ENCODE assay signal across 1 cellular context in the genomic region with DNA sequence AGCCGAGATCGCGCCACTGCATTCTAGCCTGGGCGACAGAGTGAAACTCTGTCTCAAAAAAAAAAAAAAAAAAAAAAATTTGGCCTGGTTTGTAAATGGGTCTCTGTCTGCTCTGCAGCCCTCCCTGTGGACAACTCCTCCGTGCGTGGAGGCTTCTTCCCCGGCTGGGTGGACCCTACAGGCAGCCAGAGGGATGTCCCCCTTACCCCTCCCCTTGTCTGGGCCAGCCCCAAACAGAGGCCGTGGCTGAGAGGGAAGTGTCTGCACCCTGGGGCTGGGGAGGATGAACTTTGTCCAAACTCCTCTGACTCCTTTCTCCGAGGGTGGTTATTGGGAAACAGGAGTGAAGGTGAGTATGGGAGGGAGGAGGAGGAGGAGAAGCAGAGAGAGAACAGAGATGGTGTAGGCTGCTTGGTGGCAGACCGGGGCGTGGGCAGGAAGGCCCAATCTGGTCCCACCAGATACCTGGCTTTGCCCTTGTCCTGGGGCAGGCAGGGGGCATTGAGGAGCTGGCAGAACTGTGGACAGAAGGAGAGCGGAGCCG.
TF ChIP-seq lines count a peak whose summit lies in the region.

No MANE protein-coding gene starts in this region.

TF ChIP-seq in H1, 55 proteins besides CTCF, POLR2A, EP300 and RAD21 (continued from another document):
- TF ChIP-seq, protein P1, sequence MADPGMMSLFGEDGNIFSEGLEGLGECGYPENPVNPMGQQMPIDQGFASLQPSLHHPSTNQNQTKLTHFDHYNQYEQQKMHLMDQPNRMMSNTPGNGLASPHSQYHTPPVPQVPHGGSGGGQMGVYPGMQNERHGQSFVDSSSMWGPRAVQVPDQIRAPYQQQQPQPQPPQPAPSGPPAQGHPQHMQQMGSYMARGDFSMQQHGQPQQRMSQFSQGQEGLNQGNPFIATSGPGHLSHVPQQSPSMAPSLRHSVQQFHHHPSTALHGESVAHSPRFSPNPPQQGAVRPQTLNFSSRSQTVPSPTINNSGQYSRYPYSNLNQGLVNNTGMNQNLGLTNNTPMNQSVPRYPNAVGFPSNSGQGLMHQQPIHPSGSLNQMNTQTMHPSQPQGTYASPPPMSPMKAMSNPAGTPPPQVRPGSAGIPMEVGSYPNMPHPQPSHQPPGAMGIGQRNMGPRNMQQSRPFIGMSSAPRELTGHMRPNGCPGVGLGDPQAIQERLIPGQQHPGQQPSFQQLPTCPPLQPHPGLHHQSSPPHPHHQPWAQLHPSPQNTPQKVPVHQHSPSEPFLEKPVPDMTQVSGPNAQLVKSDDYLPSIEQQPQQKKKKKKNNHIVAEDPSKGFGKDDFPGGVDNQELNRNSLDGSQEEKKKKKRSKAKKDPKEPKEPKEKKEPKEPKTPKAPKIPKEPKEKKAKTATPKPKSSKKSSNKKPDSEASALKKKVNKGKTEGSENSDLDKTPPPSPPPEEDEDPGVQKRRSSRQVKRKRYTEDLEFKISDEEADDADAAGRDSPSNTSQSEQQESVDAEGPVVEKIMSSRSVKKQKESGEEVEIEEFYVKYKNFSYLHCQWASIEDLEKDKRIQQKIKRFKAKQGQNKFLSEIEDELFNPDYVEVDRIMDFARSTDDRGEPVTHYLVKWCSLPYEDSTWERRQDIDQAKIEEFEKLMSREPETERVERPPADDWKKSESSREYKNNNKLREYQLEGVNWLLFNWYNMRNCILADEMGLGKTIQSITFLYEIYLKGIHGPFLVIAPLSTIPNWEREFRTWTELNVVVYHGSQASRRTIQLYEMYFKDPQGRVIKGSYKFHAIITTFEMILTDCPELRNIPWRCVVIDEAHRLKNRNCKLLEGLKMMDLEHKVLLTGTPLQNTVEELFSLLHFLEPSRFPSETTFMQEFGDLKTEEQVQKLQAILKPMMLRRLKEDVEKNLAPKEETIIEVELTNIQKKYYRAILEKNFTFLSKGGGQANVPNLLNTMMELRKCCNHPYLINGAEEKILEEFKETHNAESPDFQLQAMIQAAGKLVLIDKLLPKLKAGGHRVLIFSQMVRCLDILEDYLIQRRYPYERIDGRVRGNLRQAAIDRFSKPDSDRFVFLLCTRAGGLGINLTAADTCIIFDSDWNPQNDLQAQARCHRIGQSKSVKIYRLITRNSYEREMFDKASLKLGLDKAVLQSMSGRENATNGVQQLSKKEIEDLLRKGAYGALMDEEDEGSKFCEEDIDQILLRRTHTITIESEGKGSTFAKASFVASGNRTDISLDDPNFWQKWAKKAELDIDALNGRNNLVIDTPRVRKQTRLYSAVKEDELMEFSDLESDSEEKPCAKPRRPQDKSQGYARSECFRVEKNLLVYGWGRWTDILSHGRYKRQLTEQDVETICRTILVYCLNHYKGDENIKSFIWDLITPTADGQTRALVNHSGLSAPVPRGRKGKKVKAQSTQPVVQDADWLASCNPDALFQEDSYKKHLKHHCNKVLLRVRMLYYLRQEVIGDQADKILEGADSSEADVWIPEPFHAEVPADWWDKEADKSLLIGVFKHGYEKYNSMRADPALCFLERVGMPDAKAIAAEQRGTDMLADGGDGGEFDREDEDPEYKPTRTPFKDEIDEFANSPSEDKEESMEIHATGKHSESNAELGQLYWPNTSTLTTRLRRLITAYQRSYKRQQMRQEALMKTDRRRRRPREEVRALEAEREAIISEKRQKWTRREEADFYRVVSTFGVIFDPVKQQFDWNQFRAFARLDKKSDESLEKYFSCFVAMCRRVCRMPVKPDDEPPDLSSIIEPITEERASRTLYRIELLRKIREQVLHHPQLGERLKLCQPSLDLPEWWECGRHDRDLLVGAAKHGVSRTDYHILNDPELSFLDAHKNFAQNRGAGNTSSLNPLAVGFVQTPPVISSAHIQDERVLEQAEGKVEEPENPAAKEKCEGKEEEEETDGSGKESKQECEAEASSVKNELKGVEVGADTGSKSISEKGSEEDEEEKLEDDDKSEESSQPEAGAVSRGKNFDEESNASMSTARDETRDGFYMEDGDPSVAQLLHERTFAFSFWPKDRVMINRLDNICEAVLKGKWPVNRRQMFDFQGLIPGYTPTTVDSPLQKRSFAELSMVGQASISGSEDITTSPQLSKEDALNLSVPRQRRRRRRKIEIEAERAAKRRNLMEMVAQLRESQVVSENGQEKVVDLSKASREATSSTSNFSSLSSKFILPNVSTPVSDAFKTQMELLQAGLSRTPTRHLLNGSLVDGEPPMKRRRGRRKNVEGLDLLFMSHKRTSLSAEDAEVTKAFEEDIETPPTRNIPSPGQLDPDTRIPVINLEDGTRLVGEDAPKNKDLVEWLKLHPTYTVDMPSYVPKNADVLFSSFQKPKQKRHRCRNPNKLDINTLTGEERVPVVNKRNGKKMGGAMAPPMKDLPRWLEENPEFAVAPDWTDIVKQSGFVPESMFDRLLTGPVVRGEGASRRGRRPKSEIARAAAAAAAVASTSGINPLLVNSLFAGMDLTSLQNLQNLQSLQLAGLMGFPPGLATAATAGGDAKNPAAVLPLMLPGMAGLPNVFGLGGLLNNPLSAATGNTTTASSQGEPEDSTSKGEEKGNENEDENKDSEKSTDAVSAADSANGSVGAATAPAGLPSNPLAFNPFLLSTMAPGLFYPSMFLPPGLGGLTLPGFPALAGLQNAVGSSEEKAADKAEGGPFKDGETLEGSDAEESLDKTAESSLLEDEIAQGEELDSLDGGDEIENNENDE (IDR thresholded peaks at IDR 0.05; ENCODE audit: insufficient replicate concordance, low read length), result no peak
- no peak for TF ChIP-seq CBX5 (IDR thresholded peaks at IDR 0.05; ENCODE audit: low read depth, low read length)
- no peak for TF ChIP-seq KDM5A (IDR thresholded peaks at IDR 0.05; ENCODE audit: low read length)
